In the genomic region with DNA sequence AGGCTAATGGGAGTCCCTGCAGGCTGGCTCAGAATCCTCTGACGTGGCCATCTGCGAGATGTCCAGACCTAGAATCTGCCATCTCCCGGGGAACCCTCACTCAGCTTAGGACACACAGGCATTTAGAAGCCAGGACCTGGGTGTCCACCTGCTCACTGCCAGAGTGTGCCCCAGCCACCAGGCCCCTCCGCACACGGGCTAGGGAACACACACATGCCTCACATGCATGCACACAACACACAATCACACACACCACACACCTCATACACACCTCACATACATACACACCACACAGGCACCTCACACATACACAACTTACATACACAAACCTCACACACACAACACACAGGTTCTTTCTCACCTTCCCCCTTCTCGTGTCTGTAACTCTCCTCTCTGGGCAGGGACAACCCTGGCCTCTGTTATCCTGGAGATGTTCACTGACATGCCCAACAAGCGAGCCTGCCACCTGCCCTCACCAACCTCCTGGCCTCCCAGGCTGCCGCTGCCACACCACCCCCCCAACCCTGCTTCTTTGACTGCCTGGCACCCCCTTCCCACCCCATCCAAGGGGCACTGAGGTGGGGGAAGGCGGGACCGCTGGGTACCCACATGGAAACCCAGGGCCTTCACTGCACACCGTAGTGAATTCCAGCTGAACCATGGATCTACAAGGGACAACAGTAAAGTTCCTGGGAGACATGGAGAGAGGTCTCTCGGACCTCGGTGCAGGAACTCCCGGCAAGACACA, we compare ENCODE assay signal across 1 cellular context.
TF ChIP-seq lines count a peak whose summit lies in the region.

No MANE protein-coding gene starts in this region.

TF ChIP-seq in H1, 55 proteins besides CTCF, POLR2A, EP300 and RAD21:
- TF ChIP-seq NRF1 (IDR thresholded peaks at IDR 0.05; ENCODE audit: low read depth, low read length) (no peak), TBP (IDR thresholded peaks at IDR 0.05; ENCODE audit: low read depth, low read length) (no peak)
